Comparison of ENCODE assay signal across 9 cellular contexts in genomic region chr13:33543631-33544030, GRCh38.
DNase-seq lines count a peak whose midpoint lies in the region; ATAC-seq and TF ChIP-seq lines count a peak whose summit lies in the region.
"Had no signal": no experiment of that assay in that cellular context is flagged by ENCODE, and none has a peak within 500 bp of the region (broad histone marks: within the 10 kb centered on the region; RNA-seq: fewer than 3 reads in every experiment).

No MANE protein-coding gene starts in this region.

- no peak for TF ChIP-seq EP300 in upper lobe of left lung (IDR thresholded peaks at IDR 0.05)

- no peaks in the 10 kb centered on the region for H3K36me3 ChIP-seq in CD8-positive, alpha-beta T cell (ENCODE audit: insufficient read depth, low read length)
- H3K36me3 ChIP-seq in lung (ENCODE audit: control insufficient read depth in 2 of 2, insufficient read depth in 2 of 2, low read length in 2 of 2) (no peaks in the 10 kb centered on the region), upper lobe of left lung (no peaks in the 10 kb centered on the region)

- H3K27ac Mint-ChIP-seq in CD8-positive, alpha-beta T cell: peak overlapping the region; percentile 99

- H3K27me3 ChIP-seq in CD8-positive, alpha-beta T cell (ENCODE audit: insufficient read depth, low read length): no peaks in the 10 kb centered on the region
- H3K27me3 ChIP-seq in lung (ENCODE audit: control insufficient read depth, insufficient read depth) (no peaks in the 10 kb centered on the region), upper lobe of left lung (no peaks in the 10 kb centered on the region)

- peak overlapping the region; percentile 95 for H3K27ac ChIP-seq in CD8-positive, alpha-beta T cell (ENCODE audit: low read depth, low read length)
- peak overlapping the region; percentile 97 for H3K27ac ChIP-seq in angular gyrus (ENCODE audit: low read depth, low read length)
- H3K27ac ChIP-seq in lung (ENCODE audit: low read depth in 1 of 2, low read length in 1 of 2): peak overlapping the region; percentile 74 to 96
- H3K27ac ChIP-seq in upper lobe of left lung: peak overlapping the region; percentile 90 to 100 (median 97)

- CTCF ChIA-PET in CD8-positive, alpha-beta T cell (lab: Charles Lee): interaction anchor here (0.9 to 2.4 kb wide), 2 partner anchors 181 to 322 kb away, joined by 3 to 15 read pairs; no protein-coding TSS in a partner anchor

- peaks cover 3% of the 10 kb centered on the region for H3K36me3 Mint-ChIP-seq in CD8-positive, alpha-beta T cell

- peaks cover 28% of the 10 kb centered on the region for H3K4me1 ChIP-seq in CD8-positive, alpha-beta T cell (ENCODE audit: insufficient read depth, low read length)
- H3K4me1 ChIP-seq in lung (ENCODE audit: control insufficient read depth in 2 of 2, insufficient read depth in 2 of 2, low read length in 2 of 2) (peaks cover 0 to 20% of the 10 kb centered on the region in 2 donors), upper lobe of left lung (peaks cover 26 to 28% (median 27%) of the 10 kb centered on the region in 4 donors)

- no peak for ATAC-seq in CD8-positive, alpha-beta T cell
- ATAC-seq in lung (ENCODE audit: insufficient read depth, low FRiP score) (no peak), upper lobe of left lung (ENCODE audit: low FRiP score in 2 of 2) (no peak), GM21447 (IDR thresholded peaks at IDR 0.05; ENCODE audit: unreplicated experiment) (no peak)
- ATAC-seq: mucosa of descending colon had no signal

- peak overlapping the region; percentile 91 for H3K4me3 Mint-ChIP-seq in CD8-positive, alpha-beta T cell

- POLR2A ChIA-PET in CD8-positive, alpha-beta T cell (lab: Charles Lee): interaction anchor here (1.2 to 1.7 kb wide), 5 partner anchors 8 to 1229 kb away, joined by 3 to 7 read pairs (median 4); partner anchors contain the start of genes BRCA2, PDS5B and ZAR1L

- no peak for TF ChIP-seq CTCF in CD8-positive, alpha-beta T cell (IDR thresholded peaks at IDR 0.05)
- TF ChIP-seq CTCF in lung (IDR thresholded peaks at IDR 0.05; ENCODE audit: control extremely low read depth, extremely low read depth) (no peak), upper lobe of left lung (IDR thresholded peaks at IDR 0.05) (no peak)

- no peaks in the 10 kb centered on the region for H3K9me3 Mint-ChIP-seq in CD8-positive, alpha-beta T cell

- no peak for DNase-seq in CD8-positive, alpha-beta T cell
- DNase-seq in LHCN-M2 (ENCODE audit: low read depth) (peak; percentile 17), lung (ENCODE audit: low spot score) (no peak), upper lobe of left lung (no peak), posterior vena cava (ENCODE audit: low spot score) (no peak)
- DNase-seq in stimulated activated naive CD4-positive, alpha-beta T cell treated with Interleukin-2 at 50 U/mL for 16 hours (lab: John Stamatoyannopoulos, UW): no peak

- H3K4me1 Mint-ChIP-seq in CD8-positive, alpha-beta T cell (ENCODE audit: low read depth): peaks cover 46% of the 10 kb centered on the region

- no peak for TF ChIP-seq POLR2A in upper lobe of left lung (IDR thresholded peaks at IDR 0.05)

- intact Hi-C loops in CD8-positive, alpha-beta T cell (cut with DNase I, micrococcal nuclease): loop anchor here (2.0 to 10.0 kb wide), 13 partner anchors 179 to 1401 kb away; partner anchors contain the start of genes NBEA (in 2 of the 2), BRCA2 (in 1 of the 2), KL (in 1 of the 2) and N4BP2L1 (in 1 of the 2)
- intact Hi-C loops in posterior vena cava (cut with DNase I): loop anchor here (10.0 kb wide), 1 partner anchor 181 kb away; no protein-coding TSS in a partner anchor

- H3K9me3 ChIP-seq in CD8-positive, alpha-beta T cell (ENCODE audit: low read length): no peaks in the 10 kb centered on the region
- H3K9me3 ChIP-seq in lung (ENCODE audit: control insufficient read depth in 2 of 2, insufficient read depth in 1 of 2, low read length in 1 of 2): no peaks in the 10 kb centered on the region
- H3K9me3 ChIP-seq in upper lobe of left lung: no peaks in the 10 kb centered on the region
- H3K9me3 ChIP-seq: mucosa of descending colon had no signal

- peak overlapping the region; percentile 69 for H3K4me3 ChIP-seq in CD8-positive, alpha-beta T cell (ENCODE audit: low read depth, low read length)
- H3K4me3 ChIP-seq in lung: no peak overlapping the region
- H3K4me3 ChIP-seq in upper lobe of left lung: peak overlapping the region in 3 of 4 donors; percentile 26 to 51 (median 47)

- 50 to 52% methylated on average over 2 of the region's 2 CpGs for WGBS in lung, 2 donors
- 48 to 51% methylated on average over 2 of the region's 2 CpGs for WGBS in upper lobe of left lung, 2 donors

- H3K27me3 Mint-ChIP-seq in CD8-positive, alpha-beta T cell (ENCODE audit: low read depth): no peaks in the 10 kb centered on the region
